1 cellular context compared by ENCODE assay signal in the genomic region with DNA sequence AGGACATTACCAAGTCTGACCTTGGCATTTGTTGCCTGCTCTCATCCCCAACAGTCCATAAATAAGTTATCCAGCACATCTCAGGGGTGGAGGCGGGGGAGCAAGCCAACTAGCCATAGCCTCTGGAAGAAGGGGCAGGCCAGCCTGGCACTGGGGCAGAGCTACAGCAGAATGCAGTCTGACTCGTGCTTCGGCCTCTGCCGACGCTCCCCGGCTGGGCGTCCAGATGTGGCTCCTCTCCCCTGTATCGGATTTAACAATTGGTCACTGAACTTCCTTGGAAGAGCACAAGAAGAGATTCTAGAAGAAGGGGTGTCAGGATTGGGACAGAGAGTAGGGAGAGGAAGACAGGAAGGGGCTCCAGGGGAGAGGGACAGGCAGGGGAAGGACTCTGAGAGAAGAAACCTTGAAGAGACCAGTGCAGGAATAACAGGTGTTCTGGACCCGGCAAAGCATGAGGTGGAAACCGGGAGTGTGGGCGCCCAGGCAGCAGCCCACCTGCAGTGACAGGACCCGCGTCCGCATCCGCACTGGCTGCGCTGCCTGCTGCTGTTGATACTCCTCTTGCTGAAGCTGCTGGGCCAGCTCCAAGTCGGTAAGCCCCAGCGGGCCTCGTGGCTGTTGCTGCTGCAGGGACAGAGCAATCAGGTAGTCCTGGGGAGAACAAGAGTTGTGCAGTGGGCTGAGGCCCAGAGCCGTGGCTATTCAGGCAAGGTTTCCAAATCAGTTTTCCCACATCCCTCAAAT.
TF ChIP-seq lines count a peak whose summit lies in the region.

No MANE protein-coding gene starts in this region.

TF ChIP-seq in WTC11, 78 proteins besides CTCF, POLR2A, EP300 and RAD21:
- TF ChIP-seq CBFB (CRISPR knock-in tag; IDR thresholded peaks at IDR 0.05; ENCODE audit: low read depth): no peak
- no peak for TF ChIP-seq ZNF317 (CRISPR knock-in tag; IDR thresholded peaks at IDR 0.05; ENCODE audit: borderline replicate concordance, low read depth)
- TF ChIP-seq, protein P1, sequence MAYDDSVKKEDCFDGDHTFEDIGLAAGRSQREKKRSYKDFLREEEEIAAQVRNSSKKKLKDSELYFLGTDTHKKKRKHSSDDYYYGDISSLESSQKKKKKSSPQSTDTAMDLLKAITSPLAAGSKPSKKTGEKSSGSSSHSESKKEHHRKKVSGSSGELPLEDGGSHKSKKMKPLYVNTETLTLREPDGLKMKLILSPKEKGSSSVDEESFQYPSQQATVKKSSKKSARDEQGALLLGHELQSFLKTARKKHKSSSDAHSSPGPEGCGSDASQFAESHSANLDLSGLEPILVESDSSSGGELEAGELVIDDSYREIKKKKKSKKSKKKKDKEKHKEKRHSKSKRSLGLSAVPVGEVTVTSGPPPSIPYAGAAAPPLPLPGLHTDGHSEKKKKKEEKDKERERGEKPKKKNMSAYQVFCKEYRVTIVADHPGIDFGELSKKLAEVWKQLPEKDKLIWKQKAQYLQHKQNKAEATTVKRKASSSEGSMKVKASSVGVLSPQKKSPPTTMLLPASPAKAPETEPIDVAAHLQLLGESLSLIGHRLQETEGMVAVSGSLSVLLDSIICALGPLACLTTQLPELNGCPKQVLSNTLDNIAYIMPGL (CRISPR knock-in tag; IDR thresholded peaks at IDR 0.05): no peak
- no peak for TF ChIP-seq ZNF671 (CRISPR knock-in tag; IDR thresholded peaks at IDR 0.05)
- TF ChIP-seq IRF2 (CRISPR knock-in tag; IDR thresholded peaks at IDR 0.05; ENCODE audit: borderline replicate concordance, low read depth): no peak
- TF ChIP-seq, protein P2, sequence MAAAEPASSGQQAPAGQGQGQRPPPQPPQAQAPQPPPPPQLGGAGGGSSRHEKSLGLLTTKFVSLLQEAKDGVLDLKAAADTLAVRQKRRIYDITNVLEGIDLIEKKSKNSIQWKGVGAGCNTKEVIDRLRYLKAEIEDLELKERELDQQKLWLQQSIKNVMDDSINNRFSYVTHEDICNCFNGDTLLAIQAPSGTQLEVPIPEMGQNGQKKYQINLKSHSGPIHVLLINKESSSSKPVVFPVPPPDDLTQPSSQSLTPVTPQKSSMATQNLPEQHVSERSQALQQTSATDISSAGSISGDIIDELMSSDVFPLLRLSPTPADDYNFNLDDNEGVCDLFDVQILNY (CRISPR knock-in tag; IDR thresholded peaks at IDR 0.05): no peak
- TF ChIP-seq ZNF396 (CRISPR knock-in tag; IDR thresholded peaks at IDR 0.05; ENCODE audit: borderline replicate concordance): no peak
- TF ChIP-seq, protein P3, sequence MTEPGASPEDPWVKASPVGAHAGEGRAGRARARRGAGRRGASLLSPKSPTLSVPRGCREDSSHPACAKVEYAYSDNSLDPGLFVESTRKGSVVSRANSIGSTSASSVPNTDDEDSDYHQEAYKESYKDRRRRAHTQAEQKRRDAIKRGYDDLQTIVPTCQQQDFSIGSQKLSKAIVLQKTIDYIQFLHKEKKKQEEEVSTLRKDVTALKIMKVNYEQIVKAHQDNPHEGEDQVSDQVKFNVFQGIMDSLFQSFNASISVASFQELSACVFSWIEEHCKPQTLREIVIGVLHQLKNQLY (CRISPR knock-in tag; IDR thresholded peaks at IDR 0.05): no peak
- TF ChIP-seq ZNF219 (CRISPR knock-in tag; IDR thresholded peaks at IDR 0.05; ENCODE audit: borderline replicate concordance): no peak
- TF ChIP-seq NR3C1 (CRISPR knock-in tag; conservative IDR thresholded peaks at IDR 0.05; ENCODE audit: low read depth): no peak
